ENCODE assay signal across 8 cellular contexts in the genomic region with DNA sequence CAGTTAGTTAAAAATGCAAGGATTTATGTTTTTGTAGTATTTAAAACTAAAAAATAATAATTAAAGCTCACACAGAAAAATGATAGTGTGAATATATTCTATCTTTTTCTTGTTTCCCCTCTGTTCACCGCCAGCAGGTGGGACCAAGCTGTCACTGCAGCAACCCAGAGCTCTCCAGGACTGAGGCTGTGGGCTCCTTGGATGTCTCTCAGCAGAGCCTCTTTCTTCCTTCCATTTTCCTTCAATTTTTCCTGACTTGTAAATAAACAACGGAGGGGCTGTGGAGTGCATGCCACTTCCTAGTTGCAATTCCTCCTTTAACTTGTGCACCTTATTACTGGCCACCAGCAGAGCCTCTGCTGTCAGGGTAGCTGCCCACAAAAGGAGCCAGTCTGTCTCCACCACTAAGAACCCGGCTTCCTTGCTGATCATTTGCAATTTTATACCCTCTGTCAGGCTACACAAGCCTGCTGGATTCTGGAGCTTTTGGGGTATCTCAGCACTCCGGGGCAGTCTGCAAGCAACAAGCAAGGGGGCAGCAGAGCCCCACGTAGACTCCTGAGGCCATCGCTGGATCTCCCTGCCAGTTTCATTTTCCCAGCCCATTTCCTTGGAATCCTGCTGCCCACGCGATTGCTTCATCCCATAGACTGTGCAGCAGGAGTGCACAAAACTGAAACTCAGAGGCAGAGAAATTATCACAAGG.
A peak's percentile ranks its signal among the peaks of the same experiment; 100 is the strongest.
DNase-seq lines count a peak whose midpoint lies in the region; ATAC-seq lines count a peak whose summit lies in the region.

No MANE protein-coding gene starts in this region.

- peak overlapping the region; percentile 87 for H3K4me3 ChIP-seq in endocrine pancreas (ENCODE audit: control insufficient read depth, insufficient read depth, low read length)

- H3K9ac ChIP-seq in endocrine pancreas (ENCODE audit: control insufficient read depth, insufficient read depth, low read length), result peak overlapping the region; percentile 47

- H3K9me3 ChIP-seq in endocrine pancreas (ENCODE audit: control insufficient read depth, low read length), result no peaks in the 10 kb centered on the region

- H3K36me3 ChIP-seq in endocrine pancreas (ENCODE audit: control insufficient read depth, insufficient read depth, low read length), result no peaks in the 10 kb centered on the region

- DNase-seq in GM03348 (ENCODE audit: low spot score) (peak; percentile 24), NCI-H82 (lab: John Stamatoyannopoulos, UW) (peak; percentile 76), midbrain (lab: John Stamatoyannopoulos, UW) (peak; percentile 50), AG08395 (ENCODE audit: low spot score) (no peak)
- no peak for DNase-seq in activated effector memory CD4-positive, alpha-beta T cell treated with anti-CD3 and anti-CD28 coated beads, Interleukin-2, amount 50 U/mL, for 16 hours
- no peak for DNase-seq in central memory CD4-positive, alpha-beta T cell

- no peaks in the 10 kb centered on the region for H3K4me1 ChIP-seq in endocrine pancreas (ENCODE audit: control insufficient read depth, insufficient read depth, low read length)

- no peaks in the 10 kb centered on the region for H3K27me3 ChIP-seq in endocrine pancreas (ENCODE audit: control insufficient read depth, insufficient read depth, low read length)

- no peak for ATAC-seq in HG03045 (IDR thresholded peaks at IDR 0.05; ENCODE audit: unreplicated experiment)

Comparison
In these comparisons a context has a peak if more than half of its experiments do, and no peak if none do; other contexts are left out.
1. DNase-seq: peak in GM03348 (single experiment), NCI-H82 (single experiment) and midbrain (single experiment); none in AG08395 (single experiment), activated effector memory CD4-positive, alpha-beta T cell treated with anti-CD3 and anti-CD28 coated beads, Interleukin-2, amount 50 U/mL, for 16 hours (single experiment) and central memory CD4-positive, alpha-beta T cell (single experiment).